Comparison of ENCODE assay signal across 15 cellular contexts in the genomic region with DNA sequence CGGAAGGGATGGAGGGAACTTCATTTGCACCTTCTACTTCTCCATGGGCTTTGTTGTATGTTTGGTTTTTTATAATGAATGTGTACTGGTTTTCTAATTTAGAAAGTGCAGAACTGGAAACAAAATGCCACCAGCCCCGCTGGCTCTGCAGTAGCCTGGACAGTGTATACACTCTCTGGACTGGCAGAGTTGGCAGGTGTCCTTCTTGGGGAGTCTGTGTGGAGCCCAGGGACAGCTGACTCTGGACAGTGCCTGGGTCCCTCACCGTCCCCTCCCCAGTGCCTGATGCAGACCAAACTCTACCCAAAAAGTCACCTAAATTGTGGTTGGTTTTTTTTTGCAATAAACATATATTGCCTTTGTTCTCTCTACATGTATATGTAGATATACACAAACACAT.
"Had no signal": no experiment of that assay in that cellular context is flagged by ENCODE, and none has a peak within 500 bp of the region (broad histone marks: within the 10 kb centered on the region; RNA-seq: fewer than 3 reads in every experiment).

No MANE protein-coding gene starts in this region.

- H3K9me3 ChIP-seq: SJSA1 had no signal

- H3K4me3 ChIP-seq: SJSA1, SK-N-MC had no signal

- DNase-seq: KBM-7, MV-4-11, NCI-H1048, NCI-H1105, NCI-H1436 treated with DMSO at 0.1 percent for 48 hours, NCI-H2107, NCI-H226, NCI-H510A, PC-3, SIG-M5 had no signal

- ATAC-seq: Panc1, PC-3, Right ventricle myocardium inferior had no signal

- H3K27ac ChIP-seq: HL-60, SJSA1, SK-N-MC had no signal

- H3K4me1 ChIP-seq: SJSA1 had no signal

- H3K36me3 ChIP-seq: SJSA1 had no signal
